Comparison of ENCODE assay signal across 1 cellular context in genomic region chr2:233473386-233473791, GRCh38.
TF ChIP-seq lines count a peak whose summit lies in the region.

No MANE protein-coding gene starts in this region.

TF ChIP-seq in H1, 55 proteins besides CTCF, POLR2A, EP300 and RAD21 (continued from another document):
- no peak for TF ChIP-seq SIN3A (conservative IDR thresholded peaks at IDR 0.05 in 1 of 2, IDR thresholded peaks at IDR 0.05 in 1 of 2; ENCODE audit: low read depth in 1 of 2, low read length in 2 of 2)
- no peak for TF ChIP-seq ATF2 (IDR thresholded peaks at IDR 0.05; ENCODE audit: low read length)
- TF ChIP-seq GABPA (IDR thresholded peaks at IDR 0.05; ENCODE audit: borderline replicate concordance, insufficient read depth, low read length) = no peak
- TF ChIP-seq EGR1 (IDR thresholded peaks at IDR 0.05; ENCODE audit: borderline replicate concordance, low read depth, low read length) = no peak
- no peak for TF ChIP-seq BRCA1 (IDR thresholded peaks at IDR 0.05; ENCODE audit: low read depth, low read length)
- TF ChIP-seq TEAD4 (IDR thresholded peaks at IDR 0.05; ENCODE audit: low read depth, low read length) = no peak
